In genomic region chr6:33609444-33610034, GRCh38 we compare ENCODE assay signal across 11 cellular contexts. TPM values are rescaled to one million over a fixed set of nuclear protein-coding genes. Genes with fewer than 3 reads are reported as not detected.
A peak's percentile ranks its signal among the peaks of the same experiment; 100 is the strongest.
DNase-seq lines count a peak whose midpoint lies in the region; ATAC-seq and TF ChIP-seq lines count a peak whose summit lies in the region.
"Had no signal": no experiment of that assay in that cellular context is flagged by ENCODE, and none has a peak within 500 bp of the region (broad histone marks: within the 10 kb centered on the region; RNA-seq: fewer than 3 reads in every experiment).

No MANE protein-coding gene starts in this region.

- H3K27ac ChIP-seq in right atrium auricular region, result peak overlapping the region; percentile 36 to 51

- H3K4me1 ChIP-seq in right atrium auricular region, result peaks cover 0 to 54% of the 10 kb centered on the region in 2 donors
- peaks cover 50% of the 10 kb centered on the region for H3K4me1 ChIP-seq in skeletal muscle satellite cell (ENCODE audit: control insufficient read depth, insufficient read depth, low read length)

- no peak for ATAC-seq in GM19328 (IDR thresholded peaks at IDR 0.05; ENCODE audit: unreplicated experiment)

- DNase-seq in ELR (ENCODE audit: low read depth) (peak; percentile 95), amniotic stem cell (lab: John Stamatoyannopoulos, UW) (peak; percentile 42), right atrium auricular region (ENCODE audit: low spot score) (peak; percentile 83), SHP77 treated with DMSO at 0.1 percent for 48 hours (lab: John Stamatoyannopoulos, UW) (no peak), COR-L47 (lab: John Stamatoyannopoulos, UW) (no peak), NCI-H1105 treated with DMSO at 0.1 percent for 48 hours (lab: John Stamatoyannopoulos, UW) (no peak)
- DNase-seq: DMS79; NCI-H524 treated with DMSO at 0.1 percent for 48 hours; stimulated activated CD4-positive, alpha-beta T cell treated with anti-CD3 and anti-CD28 coated beads, Interleukin-4, amount 100 ng/mL, for 24 hours had no signal

- peak overlapping the region; percentile 22 for H3K4me2 ChIP-seq in skeletal muscle satellite cell (ENCODE audit: low read length)

- H3K4me3 ChIP-seq in right atrium auricular region, result no peak overlapping the region
- peak overlapping the region; percentile 20 for H3K4me3 ChIP-seq in skeletal muscle satellite cell (ENCODE audit: low read length)

- peaks cover 0 to 7% of the 10 kb centered on the region in 2 donors for H3K9me3 ChIP-seq in right atrium auricular region
- no peaks in the 10 kb centered on the region for H3K9me3 ChIP-seq in skeletal muscle satellite cell (replicated peaks; ENCODE audit: low read length)

- peak overlapping the region; percentile 26 for H3K9ac ChIP-seq in skeletal muscle satellite cell (ENCODE audit: low read depth, low read length)

- no peak for TF ChIP-seq CTCF in right atrium auricular region (IDR thresholded peaks at IDR 0.05)

- no peaks in the 10 kb centered on the region for H3K27me3 ChIP-seq in right atrium auricular region
- no peaks in the 10 kb centered on the region for H3K27me3 ChIP-seq in skeletal muscle satellite cell (ENCODE audit: control insufficient read depth, insufficient read depth, low read length)

- H3K36me3 ChIP-seq in right atrium auricular region, result no peaks in the 10 kb centered on the region
- H3K36me3 ChIP-seq in skeletal muscle satellite cell (ENCODE audit: insufficient read depth, low read length), result no peaks in the 10 kb centered on the region

RNA-seq across cellular contexts. Expression of gene ITPR3, which starts 11.6 kb away (rescaled TPM):
- total RNA-seq in right atrium auricular region, result 10 to 100 TPM in 1 of 2 donors, 1 to 10 TPM in 1; 6.2 to 17.7 TPM
- 57.3 and 64.2 TPM in 2 replicates for total RNA-seq in skeletal muscle satellite cell (2012; rRNA removed)

RNA-seq across cellular contexts. Expression of gene BAK1, which starts 29.5 kb away (rescaled TPM):
- total RNA-seq in right atrium auricular region, result 1 to 10 TPM; 6.5 to 8.6 TPM
- 19.0 and 23.8 TPM in 2 replicates for total RNA-seq in skeletal muscle satellite cell (2012; rRNA removed)

Comparison
In these comparisons a context has a peak if more than half of its experiments do, and no peak if none do; other contexts are left out.
1. DNase-seq: peak in ELR (single experiment), amniotic stem cell (single experiment) and right atrium auricular region (single experiment); none in SHP77 treated with DMSO at 0.1 percent for 48 hours (single experiment), COR-L47 (single experiment) and NCI-H1105 treated with DMSO at 0.1 percent for 48 hours (single experiment).